1 cellular context compared by ENCODE assay signal in the genomic region with DNA sequence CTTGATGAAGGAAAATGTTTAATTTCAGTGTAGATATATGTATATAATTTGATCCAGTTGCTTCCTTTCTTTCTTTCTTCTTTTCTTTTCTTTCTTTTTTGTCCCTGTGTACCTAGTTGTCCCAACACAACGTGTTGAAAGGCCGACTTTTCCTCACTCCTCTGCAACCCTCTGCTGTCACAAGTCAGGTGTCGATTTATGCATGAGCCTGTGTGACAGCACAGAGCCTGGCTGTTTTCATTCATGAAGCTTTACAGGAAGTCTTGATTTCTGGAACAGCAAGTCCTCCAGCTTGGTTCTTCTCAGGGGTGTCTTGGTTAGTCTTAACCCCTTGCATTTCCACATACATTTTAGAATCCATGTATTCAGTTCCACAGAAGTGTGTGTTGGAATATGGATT.
TF ChIP-seq lines count a peak whose summit lies in the region.

No MANE protein-coding gene starts in this region.

TF ChIP-seq in WTC11, 78 proteins besides CTCF, POLR2A, EP300 and RAD21 (continued from another document):
- TF ChIP-seq, protein P1, sequence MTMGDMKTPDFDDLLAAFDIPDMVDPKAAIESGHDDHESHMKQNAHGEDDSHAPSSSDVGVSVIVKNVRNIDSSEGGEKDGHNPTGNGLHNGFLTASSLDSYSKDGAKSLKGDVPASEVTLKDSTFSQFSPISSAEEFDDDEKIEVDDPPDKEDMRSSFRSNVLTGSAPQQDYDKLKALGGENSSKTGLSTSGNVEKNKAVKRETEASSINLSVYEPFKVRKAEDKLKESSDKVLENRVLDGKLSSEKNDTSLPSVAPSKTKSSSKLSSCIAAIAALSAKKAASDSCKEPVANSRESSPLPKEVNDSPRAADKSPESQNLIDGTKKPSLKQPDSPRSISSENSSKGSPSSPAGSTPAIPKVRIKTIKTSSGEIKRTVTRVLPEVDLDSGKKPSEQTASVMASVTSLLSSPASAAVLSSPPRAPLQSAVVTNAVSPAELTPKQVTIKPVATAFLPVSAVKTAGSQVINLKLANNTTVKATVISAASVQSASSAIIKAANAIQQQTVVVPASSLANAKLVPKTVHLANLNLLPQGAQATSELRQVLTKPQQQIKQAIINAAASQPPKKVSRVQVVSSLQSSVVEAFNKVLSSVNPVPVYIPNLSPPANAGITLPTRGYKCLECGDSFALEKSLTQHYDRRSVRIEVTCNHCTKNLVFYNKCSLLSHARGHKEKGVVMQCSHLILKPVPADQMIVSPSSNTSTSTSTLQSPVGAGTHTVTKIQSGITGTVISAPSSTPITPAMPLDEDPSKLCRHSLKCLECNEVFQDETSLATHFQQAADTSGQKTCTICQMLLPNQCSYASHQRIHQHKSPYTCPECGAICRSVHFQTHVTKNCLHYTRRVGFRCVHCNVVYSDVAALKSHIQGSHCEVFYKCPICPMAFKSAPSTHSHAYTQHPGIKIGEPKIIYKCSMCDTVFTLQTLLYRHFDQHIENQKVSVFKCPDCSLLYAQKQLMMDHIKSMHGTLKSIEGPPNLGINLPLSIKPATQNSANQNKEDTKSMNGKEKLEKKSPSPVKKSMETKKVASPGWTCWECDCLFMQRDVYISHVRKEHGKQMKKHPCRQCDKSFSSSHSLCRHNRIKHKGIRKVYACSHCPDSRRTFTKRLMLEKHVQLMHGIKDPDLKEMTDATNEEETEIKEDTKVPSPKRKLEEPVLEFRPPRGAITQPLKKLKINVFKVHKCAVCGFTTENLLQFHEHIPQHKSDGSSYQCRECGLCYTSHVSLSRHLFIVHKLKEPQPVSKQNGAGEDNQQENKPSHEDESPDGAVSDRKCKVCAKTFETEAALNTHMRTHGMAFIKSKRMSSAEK (CRISPR knock-in tag; IDR thresholded peaks at IDR 0.05; ENCODE audit: borderline replicate concordance), result no peak
- TF ChIP-seq IRF1 (CRISPR knock-in tag; IDR thresholded peaks at IDR 0.05) (no peak), HMGA2 (CRISPR knock-in tag; IDR thresholded peaks at IDR 0.05) (no peak), ELF4 (CRISPR knock-in tag; IDR thresholded peaks at IDR 0.05; ENCODE audit: low read depth) (no peak), TEAD4 (CRISPR knock-in tag; IDR thresholded peaks at IDR 0.05) (no peak), ZNF138 (CRISPR knock-in tag; conservative IDR thresholded peaks at IDR 0.05) (no peak)
- TF ChIP-seq, protein P2, sequence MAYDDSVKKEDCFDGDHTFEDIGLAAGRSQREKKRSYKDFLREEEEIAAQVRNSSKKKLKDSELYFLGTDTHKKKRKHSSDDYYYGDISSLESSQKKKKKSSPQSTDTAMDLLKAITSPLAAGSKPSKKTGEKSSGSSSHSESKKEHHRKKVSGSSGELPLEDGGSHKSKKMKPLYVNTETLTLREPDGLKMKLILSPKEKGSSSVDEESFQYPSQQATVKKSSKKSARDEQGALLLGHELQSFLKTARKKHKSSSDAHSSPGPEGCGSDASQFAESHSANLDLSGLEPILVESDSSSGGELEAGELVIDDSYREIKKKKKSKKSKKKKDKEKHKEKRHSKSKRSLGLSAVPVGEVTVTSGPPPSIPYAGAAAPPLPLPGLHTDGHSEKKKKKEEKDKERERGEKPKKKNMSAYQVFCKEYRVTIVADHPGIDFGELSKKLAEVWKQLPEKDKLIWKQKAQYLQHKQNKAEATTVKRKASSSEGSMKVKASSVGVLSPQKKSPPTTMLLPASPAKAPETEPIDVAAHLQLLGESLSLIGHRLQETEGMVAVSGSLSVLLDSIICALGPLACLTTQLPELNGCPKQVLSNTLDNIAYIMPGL (CRISPR knock-in tag; IDR thresholded peaks at IDR 0.05), result no peak
- TF ChIP-seq, protein P3, sequence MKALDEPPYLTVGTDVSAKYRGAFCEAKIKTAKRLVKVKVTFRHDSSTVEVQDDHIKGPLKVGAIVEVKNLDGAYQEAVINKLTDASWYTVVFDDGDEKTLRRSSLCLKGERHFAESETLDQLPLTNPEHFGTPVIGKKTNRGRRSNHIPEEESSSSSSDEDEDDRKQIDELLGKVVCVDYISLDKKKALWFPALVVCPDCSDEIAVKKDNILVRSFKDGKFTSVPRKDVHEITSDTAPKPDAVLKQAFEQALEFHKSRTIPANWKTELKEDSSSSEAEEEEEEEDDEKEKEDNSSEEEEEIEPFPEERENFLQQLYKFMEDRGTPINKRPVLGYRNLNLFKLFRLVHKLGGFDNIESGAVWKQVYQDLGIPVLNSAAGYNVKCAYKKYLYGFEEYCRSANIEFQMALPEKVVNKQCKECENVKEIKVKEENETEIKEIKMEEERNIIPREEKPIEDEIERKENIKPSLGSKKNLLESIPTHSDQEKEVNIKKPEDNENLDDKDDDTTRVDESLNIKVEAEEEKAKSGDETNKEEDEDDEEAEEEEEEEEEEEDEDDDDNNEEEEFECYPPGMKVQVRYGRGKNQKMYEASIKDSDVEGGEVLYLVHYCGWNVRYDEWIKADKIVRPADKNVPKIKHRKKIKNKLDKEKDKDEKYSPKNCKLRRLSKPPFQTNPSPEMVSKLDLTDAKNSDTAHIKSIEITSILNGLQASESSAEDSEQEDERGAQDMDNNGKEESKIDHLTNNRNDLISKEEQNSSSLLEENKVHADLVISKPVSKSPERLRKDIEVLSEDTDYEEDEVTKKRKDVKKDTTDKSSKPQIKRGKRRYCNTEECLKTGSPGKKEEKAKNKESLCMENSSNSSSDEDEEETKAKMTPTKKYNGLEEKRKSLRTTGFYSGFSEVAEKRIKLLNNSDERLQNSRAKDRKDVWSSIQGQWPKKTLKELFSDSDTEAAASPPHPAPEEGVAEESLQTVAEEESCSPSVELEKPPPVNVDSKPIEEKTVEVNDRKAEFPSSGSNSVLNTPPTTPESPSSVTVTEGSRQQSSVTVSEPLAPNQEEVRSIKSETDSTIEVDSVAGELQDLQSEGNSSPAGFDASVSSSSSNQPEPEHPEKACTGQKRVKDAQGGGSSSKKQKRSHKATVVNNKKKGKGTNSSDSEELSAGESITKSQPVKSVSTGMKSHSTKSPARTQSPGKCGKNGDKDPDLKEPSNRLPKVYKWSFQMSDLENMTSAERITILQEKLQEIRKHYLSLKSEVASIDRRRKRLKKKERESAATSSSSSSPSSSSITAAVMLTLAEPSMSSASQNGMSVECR (CRISPR knock-in tag; IDR thresholded peaks at IDR 0.05; ENCODE audit: borderline replicate concordance), result no peak
- TF ChIP-seq, protein P4, sequence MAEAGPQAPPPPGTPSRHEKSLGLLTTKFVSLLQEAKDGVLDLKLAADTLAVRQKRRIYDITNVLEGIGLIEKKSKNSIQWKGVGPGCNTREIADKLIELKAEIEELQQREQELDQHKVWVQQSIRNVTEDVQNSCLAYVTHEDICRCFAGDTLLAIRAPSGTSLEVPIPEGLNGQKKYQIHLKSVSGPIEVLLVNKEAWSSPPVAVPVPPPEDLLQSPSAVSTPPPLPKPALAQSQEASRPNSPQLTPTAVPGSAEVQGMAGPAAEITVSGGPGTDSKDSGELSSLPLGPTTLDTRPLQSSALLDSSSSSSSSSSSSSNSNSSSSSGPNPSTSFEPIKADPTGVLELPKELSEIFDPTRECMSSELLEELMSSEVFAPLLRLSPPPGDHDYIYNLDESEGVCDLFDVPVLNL (CRISPR knock-in tag; IDR thresholded peaks at IDR 0.05; ENCODE audit: borderline replicate concordance, low read depth), result no peak
- TF ChIP-seq, protein P5, sequence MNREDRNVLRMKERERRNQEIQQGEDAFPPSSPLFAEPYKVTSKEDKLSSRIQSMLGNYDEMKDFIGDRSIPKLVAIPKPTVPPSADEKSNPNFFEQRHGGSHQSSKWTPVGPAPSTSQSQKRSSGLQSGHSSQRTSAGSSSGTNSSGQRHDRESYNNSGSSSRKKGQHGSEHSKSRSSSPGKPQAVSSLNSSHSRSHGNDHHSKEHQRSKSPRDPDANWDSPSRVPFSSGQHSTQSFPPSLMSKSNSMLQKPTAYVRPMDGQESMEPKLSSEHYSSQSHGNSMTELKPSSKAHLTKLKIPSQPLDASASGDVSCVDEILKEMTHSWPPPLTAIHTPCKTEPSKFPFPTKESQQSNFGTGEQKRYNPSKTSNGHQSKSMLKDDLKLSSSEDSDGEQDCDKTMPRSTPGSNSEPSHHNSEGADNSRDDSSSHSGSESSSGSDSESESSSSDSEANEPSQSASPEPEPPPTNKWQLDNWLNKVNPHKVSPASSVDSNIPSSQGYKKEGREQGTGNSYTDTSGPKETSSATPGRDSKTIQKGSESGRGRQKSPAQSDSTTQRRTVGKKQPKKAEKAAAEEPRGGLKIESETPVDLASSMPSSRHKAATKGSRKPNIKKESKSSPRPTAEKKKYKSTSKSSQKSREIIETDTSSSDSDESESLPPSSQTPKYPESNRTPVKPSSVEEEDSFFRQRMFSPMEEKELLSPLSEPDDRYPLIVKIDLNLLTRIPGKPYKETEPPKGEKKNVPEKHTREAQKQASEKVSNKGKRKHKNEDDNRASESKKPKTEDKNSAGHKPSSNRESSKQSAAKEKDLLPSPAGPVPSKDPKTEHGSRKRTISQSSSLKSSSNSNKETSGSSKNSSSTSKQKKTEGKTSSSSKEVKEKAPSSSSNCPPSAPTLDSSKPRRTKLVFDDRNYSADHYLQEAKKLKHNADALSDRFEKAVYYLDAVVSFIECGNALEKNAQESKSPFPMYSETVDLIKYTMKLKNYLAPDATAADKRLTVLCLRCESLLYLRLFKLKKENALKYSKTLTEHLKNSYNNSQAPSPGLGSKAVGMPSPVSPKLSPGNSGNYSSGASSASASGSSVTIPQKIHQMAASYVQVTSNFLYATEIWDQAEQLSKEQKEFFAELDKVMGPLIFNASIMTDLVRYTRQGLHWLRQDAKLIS (CRISPR knock-in tag; IDR thresholded peaks at IDR 0.05; ENCODE audit: borderline replicate concordance), result no peak
- TF ChIP-seq, protein P6, sequence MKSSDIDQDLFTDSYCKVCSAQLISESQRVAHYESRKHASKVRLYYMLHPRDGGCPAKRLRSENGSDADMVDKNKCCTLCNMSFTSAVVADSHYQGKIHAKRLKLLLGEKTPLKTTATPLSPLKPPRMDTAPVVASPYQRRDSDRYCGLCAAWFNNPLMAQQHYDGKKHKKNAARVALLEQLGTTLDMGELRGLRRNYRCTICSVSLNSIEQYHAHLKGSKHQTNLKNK (CRISPR knock-in tag; IDR thresholded peaks at IDR 0.05), result no peak
- TF ChIP-seq, protein P7, sequence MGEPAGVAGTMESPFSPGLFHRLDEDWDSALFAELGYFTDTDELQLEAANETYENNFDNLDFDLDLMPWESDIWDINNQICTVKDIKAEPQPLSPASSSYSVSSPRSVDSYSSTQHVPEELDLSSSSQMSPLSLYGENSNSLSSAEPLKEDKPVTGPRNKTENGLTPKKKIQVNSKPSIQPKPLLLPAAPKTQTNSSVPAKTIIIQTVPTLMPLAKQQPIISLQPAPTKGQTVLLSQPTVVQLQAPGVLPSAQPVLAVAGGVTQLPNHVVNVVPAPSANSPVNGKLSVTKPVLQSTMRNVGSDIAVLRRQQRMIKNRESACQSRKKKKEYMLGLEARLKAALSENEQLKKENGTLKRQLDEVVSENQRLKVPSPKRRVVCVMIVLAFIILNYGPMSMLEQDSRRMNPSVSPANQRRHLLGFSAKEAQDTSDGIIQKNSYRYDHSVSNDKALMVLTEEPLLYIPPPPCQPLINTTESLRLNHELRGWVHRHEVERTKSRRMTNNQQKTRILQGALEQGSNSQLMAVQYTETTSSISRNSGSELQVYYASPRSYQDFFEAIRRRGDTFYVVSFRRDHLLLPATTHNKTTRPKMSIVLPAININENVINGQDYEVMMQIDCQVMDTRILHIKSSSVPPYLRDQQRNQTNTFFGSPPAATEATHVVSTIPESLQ (CRISPR knock-in tag; IDR thresholded peaks at IDR 0.05), result no peak
